In the genomic region with DNA sequence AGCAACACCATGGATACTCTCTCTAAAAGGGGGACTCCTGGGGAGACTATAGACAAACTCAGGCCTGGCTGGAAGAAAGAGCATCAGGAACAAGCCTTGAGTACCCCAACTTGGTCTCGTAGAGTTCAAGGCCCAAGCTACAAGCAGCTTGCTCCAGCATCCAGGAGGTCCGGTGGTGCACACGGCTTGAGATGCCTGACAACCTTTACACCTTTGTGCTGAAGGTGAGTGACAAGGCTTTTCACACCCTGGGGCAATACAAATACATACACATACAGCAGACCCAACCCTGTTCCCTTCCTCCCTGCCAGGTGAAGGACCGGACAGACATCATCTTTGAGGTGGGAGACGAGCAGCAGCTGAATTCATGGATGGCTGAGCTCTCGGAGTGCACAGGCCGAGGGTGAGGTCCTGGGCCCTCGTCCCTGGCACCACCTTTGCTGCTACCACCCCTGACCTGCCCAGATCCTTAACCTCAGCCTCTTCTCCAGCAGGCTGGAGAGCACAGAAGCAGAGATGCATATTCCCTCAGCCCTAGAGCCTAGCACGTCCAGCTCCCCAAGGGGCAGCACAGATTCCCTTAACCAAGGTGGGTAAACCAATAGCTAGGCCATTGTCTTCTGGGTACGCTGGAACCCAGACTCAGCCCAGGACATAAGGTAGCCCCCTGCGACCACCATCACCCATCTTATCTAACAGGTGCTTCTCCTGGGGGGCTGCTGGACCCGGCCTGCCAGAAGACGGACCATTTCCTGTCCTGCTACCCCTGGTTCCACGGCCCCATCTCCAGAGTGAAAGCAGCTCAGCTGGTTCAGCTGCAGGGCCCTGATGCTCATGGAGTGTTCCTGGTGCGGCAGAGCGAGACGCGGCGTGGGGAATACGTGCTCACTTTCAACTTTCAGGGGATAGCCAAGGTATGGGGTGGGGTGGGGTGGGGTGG, we compare ENCODE assay signal across 1 cellular context.
TF ChIP-seq lines count a peak whose summit lies in the region.

No MANE protein-coding gene starts in this region.

TF ChIP-seq in GM23338, 12 proteins besides CTCF, POLR2A, EP300 and RAD21 (continued from another document):
- TF ChIP-seq ZNF462 (CRISPR knock-in tag; IDR thresholded peaks at IDR 0.05) (no peak), CREB1 (CRISPR knock-in tag; IDR thresholded peaks at IDR 0.05; ENCODE audit: low read depth) (no peak), EZH2 (IDR thresholded peaks at IDR 0.05; ENCODE audit: low read depth, unreplicated experiment) (no peak), STAT1 (IDR thresholded peaks at IDR 0.05; ENCODE audit: unreplicated experiment) (no peak), EZH2phosphoT487 (IDR thresholded peaks at IDR 0.05; ENCODE audit: unreplicated experiment) (no peak), ZNF331 (CRISPR knock-in tag; IDR thresholded peaks at IDR 0.05; ENCODE audit: low read depth) (no peak), JUNB (IDR thresholded peaks at IDR 0.05; ENCODE audit: unreplicated experiment) (no peak)
- TF ChIP-seq, protein P1, sequence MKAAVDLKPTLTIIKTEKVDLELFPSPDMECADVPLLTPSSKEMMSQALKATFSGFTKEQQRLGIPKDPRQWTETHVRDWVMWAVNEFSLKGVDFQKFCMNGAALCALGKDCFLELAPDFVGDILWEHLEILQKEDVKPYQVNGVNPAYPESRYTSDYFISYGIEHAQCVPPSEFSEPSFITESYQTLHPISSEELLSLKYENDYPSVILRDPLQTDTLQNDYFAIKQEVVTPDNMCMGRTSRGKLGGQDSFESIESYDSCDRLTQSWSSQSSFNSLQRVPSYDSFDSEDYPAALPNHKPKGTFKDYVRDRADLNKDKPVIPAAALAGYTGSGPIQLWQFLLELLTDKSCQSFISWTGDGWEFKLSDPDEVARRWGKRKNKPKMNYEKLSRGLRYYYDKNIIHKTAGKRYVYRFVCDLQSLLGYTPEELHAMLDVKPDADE (IDR thresholded peaks at IDR 0.05) = no peak
- TF ChIP-seq, protein P2, sequence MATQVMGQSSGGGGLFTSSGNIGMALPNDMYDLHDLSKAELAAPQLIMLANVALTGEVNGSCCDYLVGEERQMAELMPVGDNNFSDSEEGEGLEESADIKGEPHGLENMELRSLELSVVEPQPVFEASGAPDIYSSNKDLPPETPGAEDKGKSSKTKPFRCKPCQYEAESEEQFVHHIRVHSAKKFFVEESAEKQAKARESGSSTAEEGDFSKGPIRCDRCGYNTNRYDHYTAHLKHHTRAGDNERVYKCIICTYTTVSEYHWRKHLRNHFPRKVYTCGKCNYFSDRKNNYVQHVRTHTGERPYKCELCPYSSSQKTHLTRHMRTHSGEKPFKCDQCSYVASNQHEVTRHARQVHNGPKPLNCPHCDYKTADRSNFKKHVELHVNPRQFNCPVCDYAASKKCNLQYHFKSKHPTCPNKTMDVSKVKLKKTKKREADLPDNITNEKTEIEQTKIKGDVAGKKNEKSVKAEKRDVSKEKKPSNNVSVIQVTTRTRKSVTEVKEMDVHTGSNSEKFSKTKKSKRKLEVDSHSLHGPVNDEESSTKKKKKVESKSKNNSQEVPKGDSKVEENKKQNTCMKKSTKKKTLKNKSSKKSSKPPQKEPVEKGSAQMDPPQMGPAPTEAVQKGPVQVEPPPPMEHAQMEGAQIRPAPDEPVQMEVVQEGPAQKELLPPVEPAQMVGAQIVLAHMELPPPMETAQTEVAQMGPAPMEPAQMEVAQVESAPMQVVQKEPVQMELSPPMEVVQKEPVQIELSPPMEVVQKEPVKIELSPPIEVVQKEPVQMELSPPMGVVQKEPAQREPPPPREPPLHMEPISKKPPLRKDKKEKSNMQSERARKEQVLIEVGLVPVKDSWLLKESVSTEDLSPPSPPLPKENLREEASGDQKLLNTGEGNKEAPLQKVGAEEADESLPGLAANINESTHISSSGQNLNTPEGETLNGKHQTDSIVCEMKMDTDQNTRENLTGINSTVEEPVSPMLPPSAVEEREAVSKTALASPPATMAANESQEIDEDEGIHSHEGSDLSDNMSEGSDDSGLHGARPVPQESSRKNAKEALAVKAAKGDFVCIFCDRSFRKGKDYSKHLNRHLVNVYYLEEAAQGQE (IDR thresholded peaks at IDR 0.05; ENCODE audit: unreplicated experiment) = no peak
